Comparison of ENCODE assay signal across 9 cellular contexts in genomic region chrX:136778914-136779313, GRCh38. TPM values are rescaled to one million over a fixed set of nuclear protein-coding genes. Genes with fewer than 3 reads are reported as not detected.
DNase-seq lines count a peak whose midpoint lies in the region; ATAC-seq and TF ChIP-seq lines count a peak whose summit lies in the region.
"Had no signal": no experiment of that assay in that cellular context is flagged by ENCODE, and none has a peak within 500 bp of the region (broad histone marks: within the 10 kb centered on the region; RNA-seq: fewer than 3 reads in every experiment).

No MANE protein-coding gene starts in this region.

- peak overlapping the region; percentile 88 for H3K4me3 Mint-ChIP-seq in activated T-cell treated with anti-CD3 and anti-CD28 coated beads, Interleukin-2, amount 50 U/mL, for 24 hours
- no peak overlapping the region for H3K4me3 Mint-ChIP-seq in progenitor cell of endocrine pancreas (ENCODE audit: low read depth)

- H3K27me3 ChIP-seq in effector memory CD4-positive, alpha-beta T cell (replicated peaks; ENCODE audit: control insufficient read depth, insufficient read depth, low read length, poor library complexity, severe bottlenecking) = no peaks in the 10 kb centered on the region
- H3K27me3 ChIP-seq in thoracic aorta (replicated peaks; ENCODE audit: insufficient read depth) = no peaks in the 10 kb centered on the region

- ATAC-seq in thoracic aorta (ENCODE audit: insufficient number of reproducible peaks, low FRiP score, low read depth) = no peak

- TF ChIP-seq CTCF in thoracic aorta (IDR thresholded peaks at IDR 0.05) = no peak
- TF ChIP-seq CTCF in progenitor cell of endocrine pancreas (IDR thresholded peaks at IDR 0.05; ENCODE audit: unreplicated experiment) = no peak
- no peak for TF ChIP-seq CTCF in foreskin fibroblast (IDR thresholded peaks at IDR 0.05; ENCODE audit: low read depth, low read length)

- H3K9me3 Mint-ChIP-seq in activated T-cell treated with anti-CD3 and anti-CD28 coated beads, Interleukin-2, amount 50 U/mL, for 24 hours = no peaks in the 10 kb centered on the region
- H3K9me3 Mint-ChIP-seq in progenitor cell of endocrine pancreas (ENCODE audit: low read depth) = peaks cover 17% of the 10 kb centered on the region

- no peaks in the 10 kb centered on the region for H3K9me3 ChIP-seq in effector memory CD4-positive, alpha-beta T cell (ENCODE audit: control insufficient read depth, low read length)
- no peaks in the 10 kb centered on the region for H3K9me3 ChIP-seq in thoracic aorta

- H3K36me3 ChIP-seq in effector memory CD4-positive, alpha-beta T cell (ENCODE audit: control insufficient read depth, insufficient read depth, low read length) = no peaks in the 10 kb centered on the region
- H3K36me3 ChIP-seq in thoracic aorta = no peaks in the 10 kb centered on the region

- peaks cover 62% of the 10 kb centered on the region for H3K4me1 Mint-ChIP-seq in activated T-cell treated with anti-CD3 and anti-CD28 coated beads, Interleukin-2, amount 50 U/mL, for 24 hours (ENCODE audit: low read depth)
- H3K4me1 Mint-ChIP-seq in progenitor cell of endocrine pancreas (ENCODE audit: low read depth) = no peaks in the 10 kb centered on the region

- H3K36me3 Mint-ChIP-seq in activated T-cell treated with anti-CD3 and anti-CD28 coated beads, Interleukin-2, amount 50 U/mL, for 24 hours (ENCODE audit: low read depth) = peaks cover 28% of the 10 kb centered on the region
- no peaks in the 10 kb centered on the region for H3K36me3 Mint-ChIP-seq in progenitor cell of endocrine pancreas (ENCODE audit: insufficient read depth)

- peak overlapping the region; percentile 95 for H3K27ac Mint-ChIP-seq in activated T-cell treated with anti-CD3 and anti-CD28 coated beads, Interleukin-2, amount 50 U/mL, for 24 hours
- H3K27ac Mint-ChIP-seq in progenitor cell of endocrine pancreas = no peak overlapping the region

- no peaks in the 10 kb centered on the region for H3K4me1 ChIP-seq in effector memory CD4-positive, alpha-beta T cell (ENCODE audit: control insufficient read depth, insufficient read depth, low read length, poor library complexity, severe bottlenecking)
- peaks cover 3 to 5% of the 10 kb centered on the region in 2 donors for H3K4me1 ChIP-seq in thoracic aorta (ENCODE audit: control insufficient read depth in 1 of 2, low read depth in 2 of 2)

- peaks cover 7% of the 10 kb centered on the region for H3K27me3 Mint-ChIP-seq in activated T-cell treated with anti-CD3 and anti-CD28 coated beads, Interleukin-2, amount 50 U/mL, for 24 hours
- H3K27me3 Mint-ChIP-seq in progenitor cell of endocrine pancreas = no peaks in the 10 kb centered on the region

- H3K4me3 ChIP-seq in effector memory CD4-positive, alpha-beta T cell (ENCODE audit: insufficient read depth, low read depth, low read length, poor library complexity, severe bottlenecking) = peak overlapping the region; percentile 53
- H3K4me3 ChIP-seq in thoracic aorta = peak overlapping the region; percentile 21
- H3K4me3 ChIP-seq in foreskin fibroblast (ENCODE audit: low read depth in 1 of 2, low read length in 2 of 2) = no peak overlapping the region

- peak overlapping the region; percentile 69 for H3K27ac ChIP-seq in effector memory CD4-positive, alpha-beta T cell (ENCODE audit: insufficient read depth, low read length, poor library complexity, severe bottlenecking)
- H3K27ac ChIP-seq in thoracic aorta = peak overlapping the region in 1 of 2 donors; percentile 57

- no peak for DNase-seq in activated T-cell treated with anti-CD3 and anti-CD28 coated beads, Interleukin-2, amount 50 U/mL, for 24 hours
- no peak for DNase-seq in activated T-cell treated with anti-CD3 and anti-CD28 coated beads for 4 hours
- DNase-seq in MV-4-11 (lab: John Stamatoyannopoulos, UW) = peak; percentile 59
- no peak for DNase-seq in effector memory CD4-positive, alpha-beta T cell
- DNase-seq in thoracic aorta (ENCODE audit: low spot score) = no peak
- DNase-seq in progenitor cell of endocrine pancreas (ENCODE audit: low spot score, unreplicated experiment) = no peak
- DNase-seq in foreskin fibroblast = no peak
- no peak for DNase-seq in stimulated activated CD4-positive, alpha-beta T cell treated with anti-CD3 and anti-CD28 coated beads, Interleukin-12 subunit alpha, Interleukin-12 subunit beta, amount 100 ng/mL, for 4 hours
- DNase-seq: amniotic stem cell had no signal

RNA-seq across cellular contexts. Expression of gene ARHGEF6, which starts 1.8 kb away (rescaled TPM):
- total RNA-seq in thoracic aorta (10 to 100 TPM; 25.7 to 34.8 TPM), progenitor cell of endocrine pancreas (0.31 and 0.42 TPM in 2 replicates)

Comparison
In these comparisons a context has a peak if more than half of its experiments do, and no peak if none do; other contexts are left out.
1. H3K4me3 ChIP-seq: peak in effector memory CD4-positive, alpha-beta T cell (single experiment) and thoracic aorta (single experiment); none in foreskin fibroblast (0 of 2).
2. RNA of gene ARHGEF6, which starts 1.8 kb away (total RNA-seq): 25.7 to 34.8 TPM in thoracic aorta; 0.31 to 0.42 TPM in progenitor cell of endocrine pancreas; every median in the first group is over 10 times any median in the second.